32 cellular contexts compared by ENCODE assay signal in the genomic region with DNA sequence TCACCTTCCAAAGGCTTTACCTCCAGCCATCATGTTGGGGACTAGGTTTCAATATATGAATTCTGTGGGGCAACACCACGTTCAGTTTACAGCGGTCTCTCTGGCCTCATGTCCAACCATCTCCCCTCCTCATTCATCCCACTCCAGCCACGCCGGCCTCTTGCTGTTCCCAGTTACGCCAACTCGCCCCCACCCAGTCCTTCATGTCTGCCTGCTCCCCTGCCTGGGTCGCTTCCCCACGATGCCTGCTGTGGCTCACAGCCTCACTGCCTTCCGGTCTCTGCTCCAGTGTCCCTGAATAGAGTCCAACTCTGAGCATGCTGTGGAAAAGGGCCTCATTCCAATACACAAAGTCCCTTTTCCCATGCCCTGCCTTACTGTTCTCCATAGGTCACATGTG.
"Had no signal": no experiment of that assay in that cellular context is flagged by ENCODE, and none has a peak within 500 bp of the region (broad histone marks: within the 10 kb centered on the region; RNA-seq: fewer than 3 reads in every experiment).

No MANE protein-coding gene starts in this region.

- H3K4me3 ChIP-seq: adrenal gland, ascending aorta, breast epithelium, esophagus squamous epithelium, gastroesophageal sphincter had no signal

- DNase-seq: activated CD4-positive, alpha-beta memory T cell treated with anti-CD3 and anti-CD28 coated beads for 36 hours; activated CD4-positive, alpha-beta T cell treated with anti-CD3 and anti-CD28 coated beads for 36 hours; activated CD4-positive, alpha-beta T cell treated with anti-CD3 and anti-CD28 coated beads, Interleukin-2, amount 10 ng/mL, durations not matched to agents 24 days and 14 days; activated CD4-positive, CD25-positive, alpha-beta regulatory T cell; activated CD4-positive, CD25-positive, alpha-beta regulatory T cell treated with anti-CD3 and anti-CD28 coated beads, Interleukin-2, amount 50 U/mL, for 72 hours; activated CD8-positive, alpha-beta memory T cell treated with anti-CD3 and anti-CD28 coated beads, Interleukin-2, amount 10 ng/mL, durations not matched to agents 7 days and 5 days; activated CD8-positive, alpha-beta memory T cell treated with anti-CD3 and anti-CD28 coated beads, Interleukin-2, amount 50 U/mL, for 4 hours; activated CD8-positive, alpha-beta T cell treated with anti-CD3 and anti-CD28 coated beads, Interleukin-2, amount 10 ng/mL, durations not matched to agents 7 days and 5 days; activated effector memory CD4-positive, alpha-beta T cell treated with anti-CD3 and anti-CD28 coated beads, Interleukin-2, amount 50 U/mL, for 16 hours; activated naive CD4-positive, alpha-beta T cell treated with anti-CD3 and anti-CD28 coated beads for 36 hours; activated naive CD8-positive, alpha-beta T cell treated with anti-CD3 and anti-CD28 coated beads for 36 hours; activated naive CD8-positive, alpha-beta T cell treated with anti-CD3 and anti-CD28 coated beads, Interleukin-2, amount 50 U/mL, for 24 hours; activated T-cell treated with anti-CD3 and anti-CD28 coated beads, Interleukin-2, amount 50 U/mL, for 1 hour; activated T-cell treated with anti-CD3 and anti-CD28 coated beads, Interleukin-2, amount 50 U/mL, for 48 hours; adrenal gland; amygdala; caudate nucleus; cortex of kidney; dermis blood vessel endothelial cell; effector CD4-positive, alpha-beta T cell; effector memory CD8-positive, alpha-beta T cell; esophagus squamous epithelium; foreskin melanocyte; T-helper 1 cell; T-helper 17 cell; T1000 had no signal

- H3K9me3 ChIP-seq: adrenal gland, ascending aorta, breast epithelium, esophagus squamous epithelium, gastroesophageal sphincter had no signal

- H3K27ac ChIP-seq: adrenal gland, ascending aorta, breast epithelium, epithelial cell of prostate, esophagus squamous epithelium, gastroesophageal sphincter had no signal

- FAIRE-seq: colon, endothelial cell of umbilical vein had no signal

- H3K36me3 ChIP-seq: adrenal gland, ascending aorta, breast epithelium, esophagus squamous epithelium, gastroesophageal sphincter had no signal

- H3K27me3 ChIP-seq: adrenal gland, ascending aorta, breast epithelium, esophagus squamous epithelium had no signal

- H3K4me1 ChIP-seq: adrenal gland, ascending aorta, breast epithelium, esophagus squamous epithelium, gastroesophageal sphincter had no signal
